11 cellular contexts compared by ENCODE assay signal in genomic region chr1:212638419-212639151, GRCh38. TPM values are rescaled to one million over a fixed set of nuclear protein-coding genes. Genes with fewer than 3 reads are reported as not detected.
DNase-seq lines count a peak whose midpoint lies in the region; ATAC-seq and TF ChIP-seq lines count a peak whose summit lies in the region.
"Had no signal": no experiment of that assay in that cellular context is flagged by ENCODE, and none has a peak within 500 bp of the region (broad histone marks: within the 10 kb centered on the region; RNA-seq: fewer than 3 reads in every experiment).

No MANE protein-coding gene starts in this region.

- peaks cover 9% of the 10 kb centered on the region for H3K36me3 Mint-ChIP-seq in activated CD8-positive, alpha-beta memory T cell treated with anti-CD3 and anti-CD28 coated beads, Interleukin-2, amount 10 ng/mL, durations not matched to agents 7 days and 5 days

- TF ChIP-seq CTCF in lower lobe of right lung (IDR thresholded peaks at IDR 0.05) (no peak), upper lobe of left lung (IDR thresholded peaks at IDR 0.05) (no peak)

- WGBS in upper lobe of left lung, 2 donors = 54 to 60% methylated on average over 4 of the region's 4 CpGs

- TF ChIP-seq EP300 in upper lobe of left lung (IDR thresholded peaks at IDR 0.05) = peak in 3 of 4 donors; percentile 27 to 80 (median 74)

- peaks cover 4% of the 10 kb centered on the region for H3K9me3 Mint-ChIP-seq in activated CD8-positive, alpha-beta memory T cell treated with anti-CD3 and anti-CD28 coated beads, Interleukin-2, amount 10 ng/mL, durations not matched to agents 7 days and 5 days (ENCODE audit: low read depth)

- H3K36me3 ChIP-seq in lower lobe of right lung (no peaks in the 10 kb centered on the region), upper lobe of left lung (no peaks in the 10 kb centered on the region)

- H3K27ac Mint-ChIP-seq in activated CD8-positive, alpha-beta memory T cell treated with anti-CD3 and anti-CD28 coated beads, Interleukin-2, amount 10 ng/mL, durations not matched to agents 7 days and 5 days = no peak overlapping the region

- peak; percentile 40 for DNase-seq in activated CD8-positive, alpha-beta memory T cell treated with anti-CD3 and anti-CD28 coated beads, Interleukin-2, amount 10 ng/mL, durations not matched to agents 7 days and 5 days
- DNase-seq in activated CD8-positive, alpha-beta memory T cell treated with anti-CD3 and anti-CD28 coated beads, Interleukin-2, amount 50 U/mL, for 48 hours = no peak
- peak; percentile 22 for DNase-seq in dedifferentiated amniotic fluid mesenchymal stem cell (ENCODE audit: extremely low spot score)
- DNase-seq in lower lobe of right lung = no peak
- DNase-seq in upper lobe of left lung = no peak
- DNase-seq in epidermal melanocyte (ENCODE audit: insufficient read length, low spot score) = no peak
- no peak for DNase-seq in COLO829 (ENCODE audit: low spot score)
- no peak for DNase-seq in cerebellar nuclear complex (lab: John Stamatoyannopoulos, UW)
- DNase-seq: aorta; NCI-H510A treated with DMSO at 0.1 percent for 48 hours; stimulated activated CD4-positive, alpha-beta T cell treated with anti-CD3 and anti-CD28 coated beads, Interleukin-1b, Interleukin-23, amount 100 ng/mL, for 48 hours had no signal

- H3K27me3 ChIP-seq in lower lobe of right lung (ENCODE audit: low read depth) = no peaks in the 10 kb centered on the region
- H3K27me3 ChIP-seq in upper lobe of left lung = no peaks in the 10 kb centered on the region

- H3K4me1 ChIP-seq in lower lobe of right lung (peaks cover 31% of the 10 kb centered on the region), upper lobe of left lung (peaks cover 29 to 40% (median 29%) of the 10 kb centered on the region in 4 donors)

- intact Hi-C loops in lower lobe of right lung (cut with DNase I) = no loop called here

- H3K4me3 ChIP-seq in lower lobe of right lung = no peak overlapping the region
- H3K4me3 ChIP-seq in upper lobe of left lung = peak overlapping the region in 1 of 4 donors; percentile 2

- no peak for TF ChIP-seq POLR2A in upper lobe of left lung (IDR thresholded peaks at IDR 0.05)

- no peak for ATAC-seq in activated CD8-positive, alpha-beta memory T cell treated with anti-CD3 and anti-CD28 coated beads, Interleukin-2, amount 10 ng/mL, durations not matched to agents 7 days and 5 days
- ATAC-seq in lower lobe of right lung = peak in 1 of 2 donors; percentile 14
- ATAC-seq in upper lobe of left lung (ENCODE audit: low FRiP score in 2 of 2) = no peak

- H3K27me3 Mint-ChIP-seq in activated CD8-positive, alpha-beta memory T cell treated with anti-CD3 and anti-CD28 coated beads, Interleukin-2, amount 10 ng/mL, durations not matched to agents 7 days and 5 days = peaks cover 16% of the 10 kb centered on the region

- H3K9me3 ChIP-seq in lower lobe of right lung (peaks cover 7% of the 10 kb centered on the region), upper lobe of left lung (no peaks in the 10 kb centered on the region)

- peaks cover 40% of the 10 kb centered on the region for H3K4me1 Mint-ChIP-seq in activated CD8-positive, alpha-beta memory T cell treated with anti-CD3 and anti-CD28 coated beads, Interleukin-2, amount 10 ng/mL, durations not matched to agents 7 days and 5 days

- CTCF ChIA-PET in activated CD8-positive, alpha-beta memory T cell treated with anti-CD3 and anti-CD28 coated beads, Interleukin-2, amount 10 ng/mL, durations not matched to agents 7 days and 5 days (lab: Charles Lee) = interaction anchor here (1.1 to 1.3 kb wide), 2 partner anchors 27 to 183 kb away, joined by 3 read pairs; no protein-coding TSS in a partner anchor

- peak overlapping the region; percentile 68 for H3K27ac ChIP-seq in lower lobe of right lung
- H3K27ac ChIP-seq in upper lobe of left lung = peak overlapping the region; percentile 47 to 80 (median 68)

- no peak overlapping the region for H3K4me3 Mint-ChIP-seq in activated CD8-positive, alpha-beta memory T cell treated with anti-CD3 and anti-CD28 coated beads, Interleukin-2, amount 10 ng/mL, durations not matched to agents 7 days and 5 days

RNA-seq across cellular contexts. Expression of gene ATF3, which starts 30.0 kb away (rescaled TPM):
- 10 to 100 TPM; 21.3 to 36.5 TPM for total RNA-seq in activated CD8-positive, alpha-beta memory T cell treated with anti-CD3 and anti-CD28 coated beads, Interleukin-2, amount 10 ng/mL, durations not matched to agents 7 days and 5 days
- total RNA-seq in lower lobe of right lung (25.8 TPM), upper lobe of left lung (10 to 100 TPM in 5 of 6 donors, 1 to 10 TPM in 1; 7.3 to 69.3 (median 21.2) TPM)

Comparison
In these comparisons a context has a peak if more than half of its experiments do, and no peak if none do; other contexts are left out.
1. DNase-seq: peak in activated CD8-positive, alpha-beta memory T cell treated with anti-CD3 and anti-CD28 coated beads, Interleukin-2, amount 10 ng/mL, durations not matched to agents 7 days and 5 days (single experiment) and dedifferentiated amniotic fluid mesenchymal stem cell (single experiment); none in activated CD8-positive, alpha-beta memory T cell treated with anti-CD3 and anti-CD28 coated beads, Interleukin-2, amount 50 U/mL, for 48 hours (single experiment), lower lobe of right lung (single experiment), upper lobe of left lung (0 of 2), epidermal melanocyte (single experiment), COLO829 (single experiment) and cerebellar nuclear complex (0 of 2).